ENCODE assay signal across 1 cellular context in the genomic region with DNA sequence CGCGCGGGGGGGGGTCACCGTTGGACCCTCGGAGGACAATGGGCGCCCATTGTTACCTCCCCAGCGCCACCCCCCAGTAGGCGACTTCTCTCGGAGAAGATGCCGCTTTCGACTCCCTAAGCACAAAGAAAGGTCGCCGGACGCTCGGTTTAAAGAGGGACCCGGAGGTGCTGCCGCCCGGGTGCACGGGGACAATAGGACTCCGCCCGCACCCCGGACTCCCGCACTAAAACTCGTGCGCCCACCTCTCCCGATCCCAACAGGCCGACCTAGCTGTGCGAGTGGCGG.
A peak's percentile ranks its signal among the peaks of the same experiment; 100 is the strongest.
TF ChIP-seq lines count a peak whose summit lies in the region.

No MANE protein-coding gene starts in this region.

TF ChIP-seq in H1, 55 proteins besides CTCF, POLR2A, EP300 and RAD21:
- peak; percentile 84 for TF ChIP-seq KDM4A (IDR thresholded peaks at IDR 0.05; ENCODE audit: low read depth, low read length, severe bottlenecking)
- TF ChIP-seq PHF8 (conservative IDR thresholded peaks at IDR 0.05; ENCODE audit: low read depth, low read length) = peak; percentile 62
- no peak for TF ChIP-seq TCF12 (IDR thresholded peaks at IDR 0.05; ENCODE audit: low read depth, low read length)
TF ChIP-seq in H1: peak in this region for 2.
